Comparison of ENCODE assay signal across 17 cellular contexts in genomic region chr20:36761125-36761524, GRCh38.
"Had no signal": no experiment of that assay in that cellular context is flagged by ENCODE, and none has a peak within 500 bp of the region (broad histone marks: within the 10 kb centered on the region; RNA-seq: fewer than 3 reads in every experiment).

No MANE protein-coding gene starts in this region.

- H3K27me3 ChIP-seq: tibial artery, vagina had no signal

- DNase-seq: activated CD8-positive, alpha-beta memory T cell treated with anti-CD3 and anti-CD28 coated beads for 24 hours; activated gamma-delta T cell; activated naive CD8-positive, alpha-beta T cell treated with anti-CD3 and anti-CD28 coated beads, Interleukin-2, amount 10 ng/mL, durations not matched to agents 7 days and 5 days; anterior cingulate cortex; hippocampal formation; left ventricle myocardium superior; mesendoderm; retina; stimulated activated CD4-positive, alpha-beta T cell treated with anti-CD3 and anti-CD28 coated beads, Interleukin-15, amount 100 ng/mL, for 24 hours; stimulated activated CD4-positive, alpha-beta T cell treated with anti-CD3 and anti-CD28 coated beads, Interleukin-4, amount 100 ng/mL, for 24 hours; T-helper 17 cell; tibial artery had no signal

- H3K79me2 ChIP-seq: parathyroid adenoma had no signal

- H3K4me3 ChIP-seq: tibial artery, vagina had no signal

- H3K27ac Mint-ChIP-seq: nephron, T-helper 17 cell had no signal

- ATAC-seq: activated CD4-positive, CD25-positive, alpha-beta regulatory T cell treated with anti-CD3 and anti-CD28 coated beads, Interleukin-2, amount 50 U/mL, for 24 hours; esophagus mucosa; left ventricle myocardium superior; T-helper 17 cell had no signal

- H3K27me3 Mint-ChIP-seq: activated naive CD8-positive, alpha-beta T cell treated with anti-CD3 and anti-CD28 coated beads, Interleukin-2, amount 10 ng/mL, durations not matched to agents 7 days and 5 days; T-helper 17 cell had no signal

- H3K4me1 Mint-ChIP-seq: nephron had no signal

- H3K9me3 ChIP-seq: tibial artery, vagina had no signal

- H3K4me1 ChIP-seq: parathyroid adenoma, tibial artery, vagina had no signal

- H3K4me3 Mint-ChIP-seq: activated naive CD8-positive, alpha-beta T cell treated with anti-CD3 and anti-CD28 coated beads, Interleukin-2, amount 10 ng/mL, durations not matched to agents 7 days and 5 days; nephron; T-helper 17 cell had no signal

- H3K36me3 ChIP-seq: vagina had no signal

- H2AFZ ChIP-seq: parathyroid adenoma had no signal

- H3K27ac ChIP-seq: parathyroid adenoma, tibial artery, vagina had no signal

- H3K9me3 Mint-ChIP-seq: activated naive CD8-positive, alpha-beta T cell treated with anti-CD3 and anti-CD28 coated beads, Interleukin-2, amount 10 ng/mL, durations not matched to agents 7 days and 5 days; nephron had no signal

- H3K9ac ChIP-seq: parathyroid adenoma had no signal
